Comparison of ENCODE assay signal across 2 cellular contexts in the genomic region with DNA sequence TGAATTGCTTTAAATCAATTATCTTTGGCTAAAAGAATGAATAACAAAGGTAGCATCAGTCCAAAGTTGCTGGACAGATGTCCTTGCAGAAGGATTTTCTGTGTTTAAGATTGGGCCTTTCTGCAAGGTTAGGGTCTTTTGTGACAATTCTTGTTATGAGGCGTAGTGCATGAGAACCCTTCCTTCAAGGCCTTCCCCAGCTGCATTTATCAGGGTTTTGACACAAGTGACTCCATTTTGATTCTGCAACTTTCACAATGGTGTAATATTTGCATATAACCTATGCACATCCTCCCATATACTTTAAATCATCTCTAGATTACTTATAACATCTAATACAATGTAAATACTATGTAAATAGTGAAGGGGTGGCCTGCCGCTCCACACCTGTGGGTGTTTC.
TF ChIP-seq lines count a peak whose summit lies in the region.

No MANE protein-coding gene starts in this region.

TF ChIP-seq in GM23338, 12 proteins besides CTCF, POLR2A, EP300 and RAD21 (continued from another document):
- TF ChIP-seq, protein P1, sequence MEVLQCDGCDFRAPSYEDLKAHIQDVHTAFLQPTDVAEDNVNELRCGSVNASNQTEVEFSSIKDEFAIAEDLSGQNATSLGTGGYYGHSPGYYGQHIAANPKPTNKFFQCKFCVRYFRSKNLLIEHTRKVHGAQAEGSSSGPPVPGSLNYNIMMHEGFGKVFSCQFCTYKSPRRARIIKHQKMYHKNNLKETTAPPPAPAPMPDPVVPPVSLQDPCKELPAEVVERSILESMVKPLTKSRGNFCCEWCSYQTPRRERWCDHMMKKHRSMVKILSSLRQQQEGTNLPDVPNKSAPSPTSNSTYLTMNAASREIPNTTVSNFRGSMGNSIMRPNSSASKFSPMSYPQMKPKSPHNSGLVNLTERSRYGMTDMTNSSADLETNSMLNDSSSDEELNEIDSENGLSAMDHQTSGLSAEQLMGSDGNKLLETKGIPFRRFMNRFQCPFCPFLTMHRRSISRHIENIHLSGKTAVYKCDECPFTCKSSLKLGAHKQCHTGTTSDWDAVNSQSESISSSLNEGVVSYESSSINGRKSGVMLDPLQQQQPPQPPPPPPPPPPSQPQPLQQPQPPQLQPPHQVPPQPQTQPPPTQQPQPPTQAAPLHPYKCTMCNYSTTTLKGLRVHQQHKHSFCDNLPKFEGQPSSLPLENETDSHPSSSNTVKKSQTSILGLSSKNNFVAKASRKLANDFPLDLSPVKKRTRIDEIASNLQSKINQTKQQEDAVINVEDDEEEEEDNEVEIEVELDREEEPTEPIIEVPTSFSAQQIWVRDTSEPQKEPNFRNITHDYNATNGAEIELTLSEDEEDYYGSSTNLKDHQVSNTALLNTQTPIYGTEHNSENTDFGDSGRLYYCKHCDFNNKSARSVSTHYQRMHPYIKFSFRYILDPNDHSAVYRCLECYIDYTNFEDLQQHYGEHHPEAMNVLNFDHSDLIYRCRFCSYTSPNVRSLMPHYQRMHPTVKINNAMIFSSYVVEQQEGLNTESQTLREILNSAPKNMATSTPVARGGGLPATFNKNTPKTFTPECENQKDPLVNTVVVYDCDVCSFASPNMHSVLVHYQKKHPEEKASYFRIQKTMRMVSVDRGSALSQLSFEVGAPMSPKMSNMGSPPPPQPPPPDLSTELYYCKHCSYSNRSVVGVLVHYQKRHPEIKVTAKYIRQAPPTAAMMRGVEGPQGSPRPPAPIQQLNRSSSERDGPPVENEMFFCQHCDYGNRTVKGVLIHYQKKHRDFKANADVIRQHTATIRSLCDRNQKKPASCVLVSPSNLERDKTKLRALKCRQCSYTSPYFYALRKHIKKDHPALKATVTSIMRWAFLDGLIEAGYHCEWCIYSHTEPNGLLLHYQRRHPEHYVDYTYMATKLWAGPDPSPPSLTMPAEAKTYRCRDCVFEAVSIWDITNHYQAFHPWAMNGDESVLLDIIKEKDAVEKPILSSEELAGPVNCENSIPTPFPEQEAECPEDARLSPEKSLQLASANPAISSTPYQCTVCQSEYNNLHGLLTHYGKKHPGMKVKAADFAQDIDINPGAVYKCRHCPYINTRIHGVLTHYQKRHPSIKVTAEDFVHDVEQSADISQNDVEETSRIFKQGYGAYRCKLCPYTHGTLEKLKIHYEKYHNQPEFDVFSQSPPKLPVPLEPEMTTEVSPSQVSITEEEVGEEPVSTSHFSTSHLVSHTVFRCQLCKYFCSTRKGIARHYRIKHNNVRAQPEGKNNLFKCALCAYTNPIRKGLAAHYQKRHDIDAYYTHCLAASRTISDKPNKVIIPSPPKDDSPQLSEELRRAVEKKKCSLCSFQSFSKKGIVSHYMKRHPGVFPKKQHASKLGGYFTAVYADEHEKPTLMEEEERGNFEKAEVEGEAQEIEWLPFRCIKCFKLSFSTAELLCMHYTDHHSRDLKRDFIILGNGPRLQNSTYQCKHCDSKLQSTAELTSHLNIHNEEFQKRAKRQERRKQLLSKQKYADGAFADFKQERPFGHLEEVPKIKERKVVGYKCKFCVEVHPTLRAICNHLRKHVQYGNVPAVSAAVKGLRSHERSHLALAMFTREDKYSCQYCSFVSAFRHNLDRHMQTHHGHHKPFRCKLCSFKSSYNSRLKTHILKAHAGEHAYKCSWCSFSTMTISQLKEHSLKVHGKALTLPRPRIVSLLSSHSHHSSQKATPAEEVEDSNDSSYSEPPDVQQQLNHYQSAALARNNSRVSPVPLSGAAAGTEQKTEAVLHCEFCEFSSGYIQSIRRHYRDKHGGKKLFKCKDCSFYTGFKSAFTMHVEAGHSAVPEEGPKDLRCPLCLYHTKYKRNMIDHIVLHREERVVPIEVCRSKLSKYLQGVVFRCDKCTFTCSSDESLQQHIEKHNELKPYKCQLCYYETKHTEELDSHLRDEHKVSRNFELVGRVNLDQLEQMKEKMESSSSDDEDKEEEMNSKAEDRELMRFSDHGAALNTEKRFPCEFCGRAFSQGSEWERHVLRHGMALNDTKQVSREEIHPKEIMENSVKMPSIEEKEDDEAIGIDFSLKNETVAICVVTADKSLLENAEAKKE (CRISPR knock-in tag; IDR thresholded peaks at IDR 0.05), result no peak
- TF ChIP-seq EZH2phosphoT487 (IDR thresholded peaks at IDR 0.05; ENCODE audit: unreplicated experiment), result no peak
- TF ChIP-seq, protein P2, sequence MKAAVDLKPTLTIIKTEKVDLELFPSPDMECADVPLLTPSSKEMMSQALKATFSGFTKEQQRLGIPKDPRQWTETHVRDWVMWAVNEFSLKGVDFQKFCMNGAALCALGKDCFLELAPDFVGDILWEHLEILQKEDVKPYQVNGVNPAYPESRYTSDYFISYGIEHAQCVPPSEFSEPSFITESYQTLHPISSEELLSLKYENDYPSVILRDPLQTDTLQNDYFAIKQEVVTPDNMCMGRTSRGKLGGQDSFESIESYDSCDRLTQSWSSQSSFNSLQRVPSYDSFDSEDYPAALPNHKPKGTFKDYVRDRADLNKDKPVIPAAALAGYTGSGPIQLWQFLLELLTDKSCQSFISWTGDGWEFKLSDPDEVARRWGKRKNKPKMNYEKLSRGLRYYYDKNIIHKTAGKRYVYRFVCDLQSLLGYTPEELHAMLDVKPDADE (IDR thresholded peaks at IDR 0.05), result no peak
- TF ChIP-seq, protein P3, sequence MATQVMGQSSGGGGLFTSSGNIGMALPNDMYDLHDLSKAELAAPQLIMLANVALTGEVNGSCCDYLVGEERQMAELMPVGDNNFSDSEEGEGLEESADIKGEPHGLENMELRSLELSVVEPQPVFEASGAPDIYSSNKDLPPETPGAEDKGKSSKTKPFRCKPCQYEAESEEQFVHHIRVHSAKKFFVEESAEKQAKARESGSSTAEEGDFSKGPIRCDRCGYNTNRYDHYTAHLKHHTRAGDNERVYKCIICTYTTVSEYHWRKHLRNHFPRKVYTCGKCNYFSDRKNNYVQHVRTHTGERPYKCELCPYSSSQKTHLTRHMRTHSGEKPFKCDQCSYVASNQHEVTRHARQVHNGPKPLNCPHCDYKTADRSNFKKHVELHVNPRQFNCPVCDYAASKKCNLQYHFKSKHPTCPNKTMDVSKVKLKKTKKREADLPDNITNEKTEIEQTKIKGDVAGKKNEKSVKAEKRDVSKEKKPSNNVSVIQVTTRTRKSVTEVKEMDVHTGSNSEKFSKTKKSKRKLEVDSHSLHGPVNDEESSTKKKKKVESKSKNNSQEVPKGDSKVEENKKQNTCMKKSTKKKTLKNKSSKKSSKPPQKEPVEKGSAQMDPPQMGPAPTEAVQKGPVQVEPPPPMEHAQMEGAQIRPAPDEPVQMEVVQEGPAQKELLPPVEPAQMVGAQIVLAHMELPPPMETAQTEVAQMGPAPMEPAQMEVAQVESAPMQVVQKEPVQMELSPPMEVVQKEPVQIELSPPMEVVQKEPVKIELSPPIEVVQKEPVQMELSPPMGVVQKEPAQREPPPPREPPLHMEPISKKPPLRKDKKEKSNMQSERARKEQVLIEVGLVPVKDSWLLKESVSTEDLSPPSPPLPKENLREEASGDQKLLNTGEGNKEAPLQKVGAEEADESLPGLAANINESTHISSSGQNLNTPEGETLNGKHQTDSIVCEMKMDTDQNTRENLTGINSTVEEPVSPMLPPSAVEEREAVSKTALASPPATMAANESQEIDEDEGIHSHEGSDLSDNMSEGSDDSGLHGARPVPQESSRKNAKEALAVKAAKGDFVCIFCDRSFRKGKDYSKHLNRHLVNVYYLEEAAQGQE (IDR thresholded peaks at IDR 0.05; ENCODE audit: unreplicated experiment), result no peak
- TF ChIP-seq JUNB (IDR thresholded peaks at IDR 0.05; ENCODE audit: unreplicated experiment), result no peak
- no peak for TF ChIP-seq POLR2AphosphoS5 (IDR thresholded peaks at IDR 0.05; ENCODE audit: low read depth)
- no peak for TF ChIP-seq EZH2 (IDR thresholded peaks at IDR 0.05; ENCODE audit: low read depth, unreplicated experiment)
- no peak for TF ChIP-seq STAT1 (IDR thresholded peaks at IDR 0.05; ENCODE audit: unreplicated experiment)
TF ChIP-seq in GM23338: peak in this region for 0.

TF ChIP-seq in WTC11, 78 proteins besides CTCF, POLR2A, EP300 and RAD21 (continued from another document):
- TF ChIP-seq NFYB (CRISPR knock-in tag; conservative IDR thresholded peaks at IDR 0.05; ENCODE audit: low read depth) (no peak), GRHL2 (CRISPR knock-in tag; IDR thresholded peaks at IDR 0.05; ENCODE audit: insufficient replicate concordance, severe bottlenecking) (no peak), NR3C1 (CRISPR knock-in tag; conservative IDR thresholded peaks at IDR 0.05; ENCODE audit: low read depth) (no peak)
